Comparison of ENCODE assay signal across 26 cellular contexts in the genomic region with DNA sequence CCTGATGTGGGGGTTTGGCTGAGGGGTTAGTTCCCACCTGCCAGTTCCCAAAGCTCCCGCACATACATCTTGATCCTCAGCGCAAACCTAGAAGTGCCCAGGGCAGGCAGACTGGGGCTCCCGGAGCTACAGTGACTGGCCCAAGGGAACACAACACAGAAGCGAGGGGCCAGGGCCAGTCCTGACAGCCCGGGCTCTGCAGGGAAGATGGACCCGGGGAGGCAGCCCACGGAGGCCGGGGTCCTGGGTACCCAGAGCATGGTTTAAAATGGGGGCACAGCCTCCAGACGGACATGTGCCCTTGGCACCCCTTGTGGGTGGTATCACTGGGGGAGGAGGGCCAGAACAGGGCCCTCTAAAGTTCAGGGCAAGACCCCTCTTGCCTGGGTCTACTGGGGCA. TPM values are rescaled to one million over a fixed set of nuclear protein-coding genes. Genes with fewer than 3 reads are reported as not detected.
"Had no signal": no experiment of that assay in that cellular context is flagged by ENCODE, and none has a peak within 500 bp of the region (broad histone marks: within the 10 kb centered on the region; RNA-seq: fewer than 3 reads in every experiment).

No MANE protein-coding gene starts in this region.

- H3K27ac ChIP-seq: SJSA1, SK-N-MC had no signal

- H3K9me3 ChIP-seq: MG63, SJSA1 had no signal

- FAIRE-seq: HepG2, RCC 7860 had no signal

- H3K27me3 ChIP-seq: MG63, SJSA1 had no signal

- H3K4me1 ChIP-seq: SJSA1 had no signal

- ATAC-seq: HepG2 had no signal

- H3K4me3 ChIP-seq: MG63, SJSA1, SK-N-MC had no signal

- DNase-seq: Karpas-422, KG1, MG63, NCI-H1092, NCI-H1105 treated with DMSO at 0.1 percent for 48 hours, NCI-H1417 treated with DMSO at 0.1 percent for 48 hours, NCI-H146, NCI-H1694 treated with DMSO at 0.1 percent for 48 hours, NCI-H1930, NCI-H2081, NCI-H2107, NCI-H226, NCI-H446, NCI-H510A, NCI-H524 treated with DMSO at 0.1 percent for 48 hours, NCI-H69, NCI-H774, Right ventricle myocardium superior, RPMI8226, SIG-M5 had no signal

- H3K36me3 ChIP-seq: MG63, SJSA1 had no signal

RNA-seq across cellular contexts. Expression of a gene that starts 5.1 kb away (rescaled TPM):
- total RNA-seq: HT1080, IMR-90, SJSA1 had no signal

RNA-seq across cellular contexts. Expression of a gene that starts 23.5 kb away (rescaled TPM):
- total RNA-seq: HepG2 had no signal
- polyA plus RNA-seq: HepG2 had no signal

RNA-seq across cellular contexts. Expression of a gene that starts 53.0 kb away (rescaled TPM):
- total RNA-seq: HepG2, HT1080, Right ventricle myocardium superior, SJSA1 had no signal
- polyA plus RNA-seq: HepG2 had no signal
